ENCODE assay signal across 11 cellular contexts in genomic region chr6:47983491-47983890, GRCh38.
"Had no signal": no experiment of that assay in that cellular context is flagged by ENCODE, and none has a peak within 500 bp of the region (broad histone marks: within the 10 kb centered on the region; RNA-seq: fewer than 3 reads in every experiment).

No MANE protein-coding gene starts in this region.

- H3K9me3 ChIP-seq: HAP-1 had no signal

- ATAC-seq: GM23338, HCT116 had no signal

- H3K36me3 ChIP-seq: HAP-1 had no signal

- DNase-seq: GM23248, GOT3, H7, H9, HCEC 1CT, HFFc6 had no signal

- H3K27ac ChIP-seq: GM23248 had no signal

- H3K4me1 ChIP-seq: HAP-1 had no signal

- H3K4me3 ChIP-seq: GM23248, GM23338, HAP-1 had no signal

- H3K27ac Mint-ChIP-seq: GM23338, HFFc6 had no signal

- H3K4me2 ChIP-seq: GM23338 had no signal

- H2AFZ ChIP-seq: GM23248, GM23338 had no signal

- H3K4me3 Mint-ChIP-seq: GM23338, H9, HFFc6 had no signal

- H3K9me3 Mint-ChIP-seq: GM23338, H9 had no signal

- FAIRE-seq: H1, H54 had no signal

- H3K9ac ChIP-seq: GM23248 had no signal

- H3K4me1 Mint-ChIP-seq: GM23338, H9 had no signal
